Comparison of ENCODE assay signal across 2 cellular contexts in genomic region chr12:1610072-1610643, GRCh38.
TF ChIP-seq lines count a peak whose summit lies in the region.

No MANE protein-coding gene starts in this region.

TF ChIP-seq in K562, 482 proteins besides CTCF, POLR2A, EP300 and RAD21:
- TF ChIP-seq ZNF696 (CRISPR knock-in tag; conservative IDR thresholded peaks at IDR 0.05) (no peak), TOE1 (IDR thresholded peaks at IDR 0.05; ENCODE audit: borderline replicate concordance) (no peak), TOE1 (CRISPR knock-in tag; IDR thresholded peaks at IDR 0.05; ENCODE audit: borderline replicate concordance, low read depth) (no peak), CREB3 (tag; conservative IDR thresholded peaks at IDR 0.05; ENCODE audit: low read depth) (no peak)

TF ChIP-seq in liver, 16 proteins besides CTCF, POLR2A, EP300 and RAD21:
- peak; percentile 27 to 59 for TF ChIP-seq HNF4A (conservative IDR thresholded peaks at IDR 0.05)
- TF ChIP-seq EGR1 (IDR thresholded peaks at IDR 0.05; ENCODE audit: low read depth in 2 of 2): no peak
- TF ChIP-seq NR2F2 (IDR thresholded peaks at IDR 0.05): no peak
- TF ChIP-seq TAF1 (conservative IDR thresholded peaks at IDR 0.05): no peak
- peak; percentile 31 for TF ChIP-seq HNF4G (IDR thresholded peaks at IDR 0.05)
- TF ChIP-seq FOXA2 (IDR thresholded peaks at IDR 0.05): no peak
- no peak for TF ChIP-seq REST (IDR thresholded peaks at IDR 0.05)
